Comparison of ENCODE assay signal across 27 cellular contexts in the genomic region with DNA sequence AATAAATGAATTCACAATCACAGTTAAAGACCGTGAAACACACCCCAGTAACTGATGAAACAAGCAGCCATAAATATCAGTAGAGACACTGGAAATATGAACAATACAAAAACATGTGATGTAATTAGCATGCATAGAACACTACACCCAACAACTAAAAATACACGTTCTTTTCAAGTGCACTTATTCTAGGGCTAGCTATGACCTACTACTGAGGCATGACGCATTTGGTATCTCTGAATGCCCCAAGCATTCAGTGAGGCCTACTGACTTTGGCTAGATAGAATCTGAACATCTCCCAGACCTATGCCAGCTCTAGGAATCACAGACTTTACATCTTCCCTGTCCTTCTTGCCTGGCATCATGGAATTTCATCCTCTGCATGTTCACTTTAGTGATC.
"Had no signal": no experiment of that assay in that cellular context is flagged by ENCODE, and none has a peak within 500 bp of the region (broad histone marks: within the 10 kb centered on the region; RNA-seq: fewer than 3 reads in every experiment).

No MANE protein-coding gene starts in this region.

- ATAC-seq: gastrocnemius medialis; left cardiac atrium; left lung; lower lobe of right lung; naive thymus-derived CD8-positive, alpha-beta T cell; right lobe of liver; stimulated activated naive CD8-positive, alpha-beta T cell treated with anti-CD3 and anti-CD28 coated beads, Interleukin-15, amount 100 ng/mL, for 72 hours; upper lobe of right lung had no signal

- H3K36me3 ChIP-seq: gastrocnemius medialis, left lung, lower lobe of right lung, ovary, right lobe of liver, suprapubic skin, transverse colon, upper lobe of right lung, uterus had no signal

- H3K4me2 ChIP-seq: smooth muscle cell had no signal

- H3K9me3 ChIP-seq: gastrocnemius medialis, left lung, lower lobe of right lung, ovary, right lobe of liver, suprapubic skin, transverse colon, upper lobe of right lung, uterus had no signal

- DNase-seq: dorsolateral prefrontal cortex; effector CD4-positive, alpha-beta T cell; foreskin fibroblast; gastrocnemius medialis; hippocampal formation; left cardiac atrium; left lung; lower lobe of right lung; naive thymus-derived CD8-positive, alpha-beta T cell; nephron progenitor cell; nucleus accumbens; ovary; retina; right lobe of liver; stimulated activated CD4-positive, alpha-beta T cell treated with anti-CD3 and anti-CD28 coated beads, Interleukin-12 subunit alpha, Interleukin-12 subunit beta, amount 100 ng/mL, for 4 hours; stimulated activated CD4-positive, alpha-beta T cell treated with anti-CD3 and anti-CD28 coated beads, Interleukin-1b, Interleukin-23, amount 100 ng/mL, for 48 hours; stimulated activated CD4-positive, alpha-beta T cell treated with anti-CD3 and anti-CD28 coated beads, Interleukin-4, amount 100 ng/mL, for 1 hour; stimulated activated CD8-positive, alpha-beta memory T cell treated with anti-CD3 and anti-CD28 coated beads, Interleukin-4, amount 100 ng/mL, for 48 hours; stimulated activated naive CD4-positive, alpha-beta T cell; stimulated activated naive CD8-positive, alpha-beta T cell treated with anti-CD3 and anti-CD28 coated beads, Interleukin-15, amount 100 ng/mL, for 72 hours; transverse colon; upper lobe of right lung; uterus had no signal

- FAIRE-seq: colon, islet of Langerhans had no signal

- H3K27ac ChIP-seq: dorsolateral prefrontal cortex, gastrocnemius medialis, left lung, lower lobe of right lung, ovary, right lobe of liver, suprapubic skin, transverse colon, upper lobe of right lung, uterus had no signal

- H3K4me3 ChIP-seq: dorsolateral prefrontal cortex, gastrocnemius medialis, left lung, lower lobe of right lung, ovary, right lobe of liver, smooth muscle cell, suprapubic skin, transverse colon, upper lobe of right lung, uterus had no signal

- H3K27me3 ChIP-seq: gastrocnemius medialis, left lung, ovary, right lobe of liver, suprapubic skin, transverse colon, upper lobe of right lung, uterus had no signal

- H3K4me1 ChIP-seq: lower lobe of right lung, right lobe of liver, uterus had no signal
